In genomic region chr10:125048101-125048864, GRCh38 we compare ENCODE assay signal across 8 cellular contexts.
DNase-seq lines count a peak whose midpoint lies in the region; ATAC-seq and TF ChIP-seq lines count a peak whose summit lies in the region.

No MANE protein-coding gene starts in this region.

- H3K36me3 ChIP-seq in suprapubic skin: no peaks in the 10 kb centered on the region

- TF ChIP-seq POLR2A in suprapubic skin (IDR thresholded peaks at IDR 0.05): no peak

- ATAC-seq in GM19397 (IDR thresholded peaks at IDR 0.05; ENCODE audit: unreplicated experiment): peak; percentile 83
- peak; percentile 73 for ATAC-seq in HG03558 (IDR thresholded peaks at IDR 0.05; ENCODE audit: extremely low read depth, unreplicated experiment)

- H3K4me3 Mint-ChIP-seq in neural crest cell: peak overlapping the region; percentile 6

- DNase-seq in COLO668 (lab: John Stamatoyannopoulos, UW; ENCODE audit: unreplicated experiment): peak; percentile 73
- DNase-seq in OCI-M1 (lab: John Stamatoyannopoulos, UW): peak; percentile 95
- DNase-seq in activated T-cell treated with anti-CD3 and anti-CD28 coated beads, Interleukin-2, amount 50 U/mL, for 1 hour: peak; percentile 52
- peak; percentile 93 for DNase-seq in fibroblast of mammary gland (ENCODE audit: low read depth)
- peak; percentile 92 for DNase-seq in neural crest cell (ENCODE audit: low read depth, low spot score)
- peak; percentile 90 for DNase-seq in suprapubic skin (ENCODE audit: low spot score in 2 of 2)

- no peaks in the 10 kb centered on the region for H3K9me3 ChIP-seq in suprapubic skin

- no peaks in the 10 kb centered on the region for H3K9me3 Mint-ChIP-seq in neural crest cell

- WGBS in suprapubic skin: 53% methylated on average over 11 of the region's 16 CpGs

- TF ChIP-seq CTCF in fibroblast of mammary gland (conservative IDR thresholded peaks at IDR 0.05; ENCODE audit: control insufficient read depth, insufficient read depth, low read depth, low read length): peak; percentile 97
- TF ChIP-seq CTCF in neural crest cell (conservative IDR thresholded peaks at IDR 0.05): peak; percentile 98
- peak; percentile 92 to 93 for TF ChIP-seq CTCF in suprapubic skin (IDR thresholded peaks at IDR 0.05)

- H3K27ac ChIP-seq in suprapubic skin: no peak overlapping the region

- H3K27ac Mint-ChIP-seq in neural crest cell (ENCODE audit: unreplicated experiment): peak overlapping the region; percentile 62

- no peaks in the 10 kb centered on the region for H3K27me3 Mint-ChIP-seq in neural crest cell (ENCODE audit: low read depth)

- H3K4me1 ChIP-seq in suprapubic skin: peaks cover 51% of the 10 kb centered on the region

- H3K27me3 ChIP-seq in suprapubic skin: no peaks in the 10 kb centered on the region

- H3K4me1 Mint-ChIP-seq in neural crest cell: peaks cover 66% of the 10 kb centered on the region

- H3K4me3 ChIP-seq in fibroblast of mammary gland (ENCODE audit: control insufficient read depth, low read depth, low read length) (no peak overlapping the region), suprapubic skin (no peak overlapping the region)

- TF ChIP-seq EP300 in suprapubic skin (IDR thresholded peaks at IDR 0.05): no peak

- peaks cover 5% of the 10 kb centered on the region for H3K36me3 Mint-ChIP-seq in neural crest cell (ENCODE audit: low read depth)
